ENCODE assay signal across 1 cellular context in the genomic region with DNA sequence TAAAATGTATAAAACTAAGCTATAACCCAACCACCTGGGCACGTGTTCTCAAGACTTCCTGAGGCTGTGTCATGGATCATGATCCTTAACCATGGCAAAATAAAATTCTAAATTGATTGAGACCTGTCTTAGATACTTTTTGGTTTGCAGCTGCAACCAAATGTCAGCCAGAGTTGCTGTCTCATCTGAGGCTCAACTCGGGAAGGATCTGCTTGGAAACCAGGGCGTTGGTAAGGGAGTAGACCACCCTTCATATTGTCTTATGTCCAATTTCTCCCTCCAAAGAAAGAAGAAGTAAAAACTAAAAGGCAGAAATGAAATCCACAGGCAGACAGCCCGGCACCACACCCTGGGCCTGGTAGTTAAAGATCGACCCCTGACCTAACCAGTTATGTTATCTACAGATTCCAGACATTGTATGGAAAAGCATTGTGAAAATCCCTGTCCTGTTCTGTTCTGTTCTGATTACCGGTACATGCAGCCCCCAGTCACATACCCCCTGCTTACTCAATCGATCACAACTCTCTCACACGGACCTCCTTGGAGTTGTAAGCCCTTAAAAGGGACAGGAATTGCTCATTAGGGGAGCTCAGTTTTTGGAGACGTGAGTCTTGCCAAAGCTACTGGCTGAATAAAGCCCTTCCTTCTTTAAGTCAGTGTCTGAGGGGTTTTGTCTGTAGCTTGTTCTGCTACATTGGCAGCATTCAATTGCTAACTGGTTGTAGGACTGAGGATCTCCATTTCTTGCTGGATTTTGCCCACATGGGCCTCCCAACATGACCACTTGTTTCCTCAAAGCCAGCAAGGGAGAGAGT.
TF ChIP-seq lines count a peak whose summit lies in the region.

No MANE protein-coding gene starts in this region.

TF ChIP-seq in K562, 482 proteins besides CTCF, POLR2A, EP300 and RAD21 (continues in another document):
- TF ChIP-seq ELF4 (CRISPR knock-in tag; IDR thresholded peaks at IDR 0.05): peak; percentile 60; the same call in 1 of the 2 replicates
- TF ChIP-seq RNF2 (IDR thresholded peaks at IDR 0.05): 0 out of 2 replicates have a peak, but pooled peaks have one; percentile 16
- TF ChIP-seq, protein P1, sequence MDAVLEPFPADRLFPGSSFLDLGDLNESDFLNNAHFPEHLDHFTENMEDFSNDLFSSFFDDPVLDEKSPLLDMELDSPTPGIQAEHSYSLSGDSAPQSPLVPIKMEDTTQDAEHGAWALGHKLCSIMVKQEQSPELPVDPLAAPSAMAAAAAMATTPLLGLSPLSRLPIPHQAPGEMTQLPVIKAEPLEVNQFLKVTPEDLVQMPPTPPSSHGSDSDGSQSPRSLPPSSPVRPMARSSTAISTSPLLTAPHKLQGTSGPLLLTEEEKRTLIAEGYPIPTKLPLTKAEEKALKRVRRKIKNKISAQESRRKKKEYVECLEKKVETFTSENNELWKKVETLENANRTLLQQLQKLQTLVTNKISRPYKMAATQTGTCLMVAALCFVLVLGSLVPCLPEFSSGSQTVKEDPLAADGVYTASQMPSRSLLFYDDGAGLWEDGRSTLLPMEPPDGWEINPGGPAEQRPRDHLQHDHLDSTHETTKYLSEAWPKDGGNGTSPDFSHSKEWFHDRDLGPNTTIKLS (IDR thresholded peaks at IDR 0.05; ENCODE audit: borderline replicate concordance, low read depth): no peak
- TF ChIP-seq HDAC3 (IDR thresholded peaks at IDR 0.05; ENCODE audit: borderline replicate concordance, partially characterized antibody): peak; percentile 78
- TF ChIP-seq, protein P2, sequence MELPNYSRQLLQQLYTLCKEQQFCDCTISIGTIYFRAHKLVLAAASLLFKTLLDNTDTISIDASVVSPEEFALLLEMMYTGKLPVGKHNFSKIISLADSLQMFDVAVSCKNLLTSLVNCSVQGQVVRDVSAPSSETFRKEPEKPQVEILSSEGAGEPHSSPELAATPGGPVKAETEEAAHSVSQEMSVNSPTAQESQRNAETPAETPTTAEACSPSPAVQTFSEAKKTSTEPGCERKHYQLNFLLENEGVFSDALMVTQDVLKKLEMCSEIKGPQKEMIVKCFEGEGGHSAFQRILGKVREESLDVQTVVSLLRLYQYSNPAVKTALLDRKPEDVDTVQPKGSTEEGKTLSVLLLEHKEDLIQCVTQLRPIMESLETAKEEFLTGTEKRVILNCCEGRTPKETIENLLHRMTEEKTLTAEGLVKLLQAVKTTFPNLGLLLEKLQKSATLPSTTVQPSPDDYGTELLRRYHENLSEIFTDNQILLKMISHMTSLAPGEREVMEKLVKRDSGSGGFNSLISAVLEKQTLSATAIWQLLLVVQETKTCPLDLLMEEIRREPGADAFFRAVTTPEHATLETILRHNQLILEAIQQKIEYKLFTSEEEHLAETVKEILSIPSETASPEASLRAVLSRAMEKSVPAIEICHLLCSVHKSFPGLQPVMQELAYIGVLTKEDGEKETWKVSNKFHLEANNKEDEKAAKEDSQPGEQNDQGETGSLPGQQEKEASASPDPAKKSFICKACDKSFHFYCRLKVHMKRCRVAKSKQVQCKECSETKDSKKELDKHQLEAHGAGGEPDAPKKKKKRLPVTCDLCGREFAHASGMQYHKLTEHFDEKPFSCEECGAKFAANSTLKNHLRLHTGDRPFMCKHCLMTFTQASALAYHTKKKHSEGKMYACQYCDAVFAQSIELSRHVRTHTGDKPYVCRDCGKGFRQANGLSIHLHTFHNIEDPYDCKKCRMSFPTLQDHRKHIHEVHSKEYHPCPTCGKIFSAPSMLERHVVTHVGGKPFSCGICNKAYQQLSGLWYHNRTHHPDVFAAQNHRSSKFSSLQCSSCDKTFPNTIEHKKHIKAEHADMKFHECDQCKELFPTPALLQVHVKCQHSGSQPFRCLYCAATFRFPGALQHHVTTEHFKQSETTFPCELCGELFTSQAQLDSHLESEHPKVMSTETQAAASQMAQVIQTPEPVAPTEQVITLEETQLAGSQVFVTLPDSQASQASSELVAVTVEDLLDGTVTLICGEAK (IDR thresholded peaks at IDR 0.05): no peak
- TF ChIP-seq, protein P2 (CRISPR knock-in tag; IDR thresholded peaks at IDR 0.05): no peak
- no peak for TF ChIP-seq TAF7 (tag; IDR thresholded peaks at IDR 0.05)
- TF ChIP-seq BCOR (IDR thresholded peaks at IDR 0.05): peak; percentile 46; the same call in 1 of the 2 replicates
- no peak for TF ChIP-seq NFATC3 (IDR thresholded peaks at IDR 0.05)
- no peak for TF ChIP-seq EP400 (IDR thresholded peaks at IDR 0.05)
- no peak for TF ChIP-seq ZNF445 (CRISPR knock-in tag; IDR thresholded peaks at IDR 0.05; ENCODE audit: low read depth)
- no peak for TF ChIP-seq HDGF (IDR thresholded peaks at IDR 0.05)
- no peak for TF ChIP-seq HDAC6 (IDR thresholded peaks at IDR 0.05; ENCODE audit: low read depth, low read length)
- no peak for TF ChIP-seq CSDE1 (IDR thresholded peaks at IDR 0.05)
- TF ChIP-seq ZNF24 (IDR thresholded peaks at IDR 0.05): no peak
- TF ChIP-seq, protein P3, sequence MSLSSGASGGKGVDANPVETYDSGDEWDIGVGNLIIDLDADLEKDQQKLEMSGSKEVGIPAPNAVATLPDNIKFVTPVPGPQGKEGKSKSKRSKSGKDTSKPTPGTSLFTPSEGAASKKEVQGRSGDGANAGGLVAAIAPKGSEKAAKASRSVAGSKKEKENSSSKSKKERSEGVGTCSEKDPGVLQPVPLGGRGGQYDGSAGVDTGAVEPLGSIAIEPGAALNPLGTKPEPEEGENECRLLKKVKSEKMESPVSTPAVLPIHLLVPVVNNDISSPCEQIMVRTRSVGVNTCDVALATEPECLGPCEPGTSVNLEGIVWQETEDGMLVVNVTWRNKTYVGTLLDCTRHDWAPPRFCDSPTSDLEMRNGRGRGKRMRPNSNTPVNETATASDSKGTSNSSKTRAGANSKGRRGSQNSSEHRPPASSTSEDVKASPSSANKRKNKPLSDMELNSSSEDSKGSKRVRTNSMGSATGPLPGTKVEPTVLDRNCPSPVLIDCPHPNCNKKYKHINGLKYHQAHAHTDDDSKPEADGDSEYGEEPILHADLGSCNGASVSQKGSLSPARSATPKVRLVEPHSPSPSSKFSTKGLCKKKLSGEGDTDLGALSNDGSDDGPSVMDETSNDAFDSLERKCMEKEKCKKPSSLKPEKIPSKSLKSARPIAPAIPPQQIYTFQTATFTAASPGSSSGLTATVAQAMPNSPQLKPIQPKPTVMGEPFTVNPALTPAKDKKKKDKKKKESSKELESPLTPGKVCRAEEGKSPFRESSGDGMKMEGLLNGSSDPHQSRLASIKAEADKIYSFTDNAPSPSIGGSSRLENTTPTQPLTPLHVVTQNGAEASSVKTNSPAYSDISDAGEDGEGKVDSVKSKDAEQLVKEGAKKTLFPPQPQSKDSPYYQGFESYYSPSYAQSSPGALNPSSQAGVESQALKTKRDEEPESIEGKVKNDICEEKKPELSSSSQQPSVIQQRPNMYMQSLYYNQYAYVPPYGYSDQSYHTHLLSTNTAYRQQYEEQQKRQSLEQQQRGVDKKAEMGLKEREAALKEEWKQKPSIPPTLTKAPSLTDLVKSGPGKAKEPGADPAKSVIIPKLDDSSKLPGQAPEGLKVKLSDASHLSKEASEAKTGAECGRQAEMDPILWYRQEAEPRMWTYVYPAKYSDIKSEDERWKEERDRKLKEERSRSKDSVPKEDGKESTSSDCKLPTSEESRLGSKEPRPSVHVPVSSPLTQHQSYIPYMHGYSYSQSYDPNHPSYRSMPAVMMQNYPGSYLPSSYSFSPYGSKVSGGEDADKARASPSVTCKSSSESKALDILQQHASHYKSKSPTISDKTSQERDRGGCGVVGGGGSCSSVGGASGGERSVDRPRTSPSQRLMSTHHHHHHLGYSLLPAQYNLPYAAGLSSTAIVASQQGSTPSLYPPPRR (CRISPR knock-in tag; IDR thresholded peaks at IDR 0.05; ENCODE audit: borderline replicate concordance): no peak
- TF ChIP-seq, protein P4, sequence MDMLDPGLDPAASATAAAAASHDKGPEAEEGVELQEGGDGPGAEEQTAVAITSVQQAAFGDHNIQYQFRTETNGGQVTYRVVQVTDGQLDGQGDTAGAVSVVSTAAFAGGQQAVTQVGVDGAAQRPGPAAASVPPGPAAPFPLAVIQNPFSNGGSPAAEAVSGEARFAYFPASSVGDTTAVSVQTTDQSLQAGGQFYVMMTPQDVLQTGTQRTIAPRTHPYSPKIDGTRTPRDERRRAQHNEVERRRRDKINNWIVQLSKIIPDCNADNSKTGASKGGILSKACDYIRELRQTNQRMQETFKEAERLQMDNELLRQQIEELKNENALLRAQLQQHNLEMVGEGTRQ (CRISPR knock-in tag; IDR thresholded peaks at IDR 0.05): no peak
- TF ChIP-seq FUS (optimal IDR thresholded peaks at IDR 0.05; ENCODE audit: low read depth, low read length): no peak
- TF ChIP-seq NUFIP1 (IDR thresholded peaks at IDR 0.05; ENCODE audit: partially characterized antibody): no peak
- peak; percentile 48 for TF ChIP-seq ZFX (CRISPR knock-in tag; IDR thresholded peaks at IDR 0.05)
- TF ChIP-seq, protein P5, sequence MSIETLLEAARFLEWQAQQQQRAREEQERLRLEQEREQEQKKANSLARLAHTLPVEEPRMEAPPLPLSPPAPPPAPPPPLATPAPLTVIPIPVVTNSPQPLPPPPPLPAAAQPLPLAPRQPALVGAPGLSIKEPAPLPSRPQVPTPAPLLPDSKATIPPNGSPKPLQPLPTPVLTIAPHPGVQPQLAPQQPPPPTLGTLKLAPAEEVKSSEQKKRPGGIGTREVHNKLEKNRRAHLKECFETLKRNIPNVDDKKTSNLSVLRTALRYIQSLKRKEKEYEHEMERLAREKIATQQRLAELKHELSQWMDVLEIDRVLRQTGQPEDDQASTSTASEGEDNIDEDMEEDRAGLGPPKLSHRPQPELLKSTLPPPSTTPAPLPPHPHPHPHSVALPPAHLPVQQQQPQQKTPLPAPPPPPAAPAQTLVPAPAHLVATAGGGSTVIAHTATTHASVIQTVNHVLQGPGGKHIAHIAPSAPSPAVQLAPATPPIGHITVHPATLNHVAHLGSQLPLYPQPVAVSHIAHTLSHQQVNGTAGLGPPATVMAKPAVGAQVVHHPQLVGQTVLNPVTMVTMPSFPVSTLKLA (conservative IDR thresholded peaks at IDR 0.05): peak in 1 of 2 experiments; percentile 25; a peak in 1 of 4 replicates
- no peak for TF ChIP-seq HOXB6 (CRISPR knock-in tag; IDR thresholded peaks at IDR 0.05; ENCODE audit: borderline replicate concordance)
- TF ChIP-seq, protein P6, sequence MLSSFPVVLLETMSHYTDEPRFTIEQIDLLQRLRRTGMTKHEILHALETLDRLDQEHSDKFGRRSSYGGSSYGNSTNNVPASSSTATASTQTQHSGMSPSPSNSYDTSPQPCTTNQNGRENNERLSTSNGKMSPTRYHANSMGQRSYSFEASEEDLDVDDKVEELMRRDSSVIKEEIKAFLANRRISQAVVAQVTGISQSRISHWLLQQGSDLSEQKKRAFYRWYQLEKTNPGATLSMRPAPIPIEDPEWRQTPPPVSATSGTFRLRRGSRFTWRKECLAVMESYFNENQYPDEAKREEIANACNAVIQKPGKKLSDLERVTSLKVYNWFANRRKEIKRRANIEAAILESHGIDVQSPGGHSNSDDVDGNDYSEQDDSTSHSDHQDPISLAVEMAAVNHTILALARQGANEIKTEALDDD (IDR thresholded peaks at IDR 0.05): peak; percentile 72
- TF ChIP-seq THRAP3 (IDR thresholded peaks at IDR 0.05; ENCODE audit: borderline replicate concordance): no peak
- TF ChIP-seq, protein P7, sequence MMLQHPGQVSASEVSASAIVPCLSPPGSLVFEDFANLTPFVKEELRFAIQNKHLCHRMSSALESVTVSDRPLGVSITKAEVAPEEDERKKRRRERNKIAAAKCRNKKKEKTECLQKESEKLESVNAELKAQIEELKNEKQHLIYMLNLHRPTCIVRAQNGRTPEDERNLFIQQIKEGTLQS (IDR thresholded peaks at IDR 0.05): peak; percentile 41; the same call in 1 of the 2 replicates
- TF ChIP-seq, protein P7 (CRISPR knock-in tag; conservative IDR thresholded peaks at IDR 0.05): 0 out of 2 replicates have a peak, but pooled peaks have one; percentile 39
- peak; percentile 53 for TF ChIP-seq PML (IDR thresholded peaks at IDR 0.05; ENCODE audit: low read length)
- 0 out of 2 replicates have a peak, but pooled peaks have one; percentile 35 for TF ChIP-seq ZKSCAN8 (CRISPR knock-in tag; IDR thresholded peaks at IDR 0.05)
- TF ChIP-seq CC2D1A (IDR thresholded peaks at IDR 0.05): peak; percentile 61; the same call in 1 of the 2 replicates
- peak in 1 of 2 experiments; percentile 76; a peak in 2 of 4 replicates for TF ChIP-seq HDAC1 (IDR thresholded peaks at IDR 0.05)
- TF ChIP-seq ZNF175 (CRISPR knock-in tag; IDR thresholded peaks at IDR 0.05; ENCODE audit: low read depth): peak; percentile 70; the same call in 1 of the 2 replicates
- no peak for TF ChIP-seq CREB1 (IDR thresholded peaks at IDR 0.05)
- TF ChIP-seq CREB1 (CRISPR knock-in tag; IDR thresholded peaks at IDR 0.05): 0 out of 2 replicates have a peak, but pooled peaks have one; percentile 12
- no peak for TF ChIP-seq CBX8 (IDR thresholded peaks at IDR 0.05; ENCODE audit: borderline replicate concordance, extremely low read depth, low read depth, low read length, poor library complexity, severe bottlenecking)
- TF ChIP-seq EHMT2 (IDR thresholded peaks at IDR 0.05): no peak
- TF ChIP-seq SNRNP70 (optimal IDR thresholded peaks at IDR 0.05; ENCODE audit: low read depth, low read length): no peak
- 0 out of 2 replicates have a peak, but pooled peaks have one; percentile 26 for TF ChIP-seq CREM (IDR thresholded peaks at IDR 0.05; ENCODE audit: low read depth)
- TF ChIP-seq CEBPB (tag; IDR thresholded peaks at IDR 0.05): peak; percentile 63
- TF ChIP-seq SMAD4 (CRISPR knock-in tag; conservative IDR thresholded peaks at IDR 0.05): peak; percentile 96
- TF ChIP-seq KDM1A (IDR thresholded peaks at IDR 0.05): peak; percentile 94 to 95
- TF ChIP-seq ARNT (IDR thresholded peaks at IDR 0.05): peak in 1 of 2 experiments; percentile 78; a peak in 2 of 4 replicates
